In genomic region chr7:134778941-134779740, GRCh38 we compare ENCODE assay signal across 8 cellular contexts. TPM values are rescaled to one million over a fixed set of nuclear protein-coding genes. Genes with fewer than 3 reads are reported as not detected.
A peak's percentile ranks its signal among the peaks of the same experiment; 100 is the strongest.
DNase-seq lines count a peak whose midpoint lies in the region; FAIRE-seq and TF ChIP-seq lines count a peak whose summit lies in the region.

Gene CALD1 (plus strand): TSS chr7:134779634. CDS start chr7:134867734, 88,100 bp downstream.

- peak; percentile 99 for DNase-seq in bronchial epithelial cell (ENCODE audit: low read depth)
- DNase-seq in skeletal muscle cell (ENCODE audit: low read depth): peak; percentile 99
- no peak for DNase-seq in GM19238 (ENCODE audit: insufficient read length, low spot score)
- no peak for DNase-seq in D721Med (ENCODE audit: insufficient read length, low spot score)
- no peak for DNase-seq in stimulated activated CD4-positive, alpha-beta T cell treated with anti-CD3 and anti-CD28 coated beads, Interleukin-12 subunit alpha, Interleukin-12 subunit beta, amount 100 ng/mL, for 4 hours
- no peak for DNase-seq in stimulated activated CD4-positive, alpha-beta T cell treated with anti-CD3 and anti-CD28 coated beads, Interleukin-1b, Interleukin-23, amount 100 ng/mL, for 48 hours

- no peaks in the 10 kb centered on the region for H3K27me3 ChIP-seq in bronchial epithelial cell (ENCODE audit: control insufficient read depth, insufficient read depth, low read length)

- TF ChIP-seq CTCF in bronchial epithelial cell (IDR thresholded peaks at IDR 0.05; ENCODE audit: insufficient read depth, low read length, severe bottlenecking) (no peak), D721Med (IDR thresholded peaks at IDR 0.05; ENCODE audit: insufficient read depth, missing control alignments) (no peak)

- no peaks in the 10 kb centered on the region for H3K9me3 ChIP-seq in iPS-18c (ENCODE audit: control insufficient read depth, insufficient read depth, low read length)

- no peak for TF ChIP-seq RAD21 in Ishikawa (IDR thresholded peaks at IDR 0.05; ENCODE audit: low read depth)

- H3K36me3 ChIP-seq in bronchial epithelial cell (ENCODE audit: control insufficient read depth, insufficient read depth, low read length): peaks cover 3% of the 10 kb centered on the region

- peak; percentile 92 for TF ChIP-seq EP300 in Ishikawa (IDR thresholded peaks at IDR 0.05; ENCODE audit: borderline replicate concordance)

- H3K4me3 ChIP-seq in bronchial epithelial cell (ENCODE audit: low read depth, low read length): peak within 1 kb of the TSS; percentile 41
- H3K4me3 ChIP-seq in iPS-18c (ENCODE audit: insufficient read depth, low read depth, low read length): peak within 1 kb of the TSS; percentile 62
- H3K4me3 ChIP-seq in skeletal muscle cell (ENCODE audit: low read depth, low read length): peak within 1 kb of the TSS; percentile 76

- FAIRE-seq in bronchial epithelial cell (lab: Jason Lieb, UNC) (peak; percentile 96), D721Med (lab: Jason Lieb, UNC) (no peak)

TF ChIP-seq in Ishikawa, 13 proteins besides CTCF, POLR2A, EP300 and RAD21:
- TF ChIP-seq ZBTB7A (IDR thresholded peaks at IDR 0.05; ENCODE audit: low read depth) (no peak), EGR1 (IDR thresholded peaks at IDR 0.05) (no peak), TEAD4 (IDR thresholded peaks at IDR 0.05) (peak; percentile 96), CEBPB (IDR thresholded peaks at IDR 0.05) (peak; percentile 50; the same call in 1 of the 2 replicates), NFIC (IDR thresholded peaks at IDR 0.05) (peak; percentile 81), YY1 (IDR thresholded peaks at IDR 0.05; ENCODE audit: low read depth) (peak; percentile 57), CREB1 (IDR thresholded peaks at IDR 0.05; ENCODE audit: low read depth) (0 out of 2 replicates have a peak, but pooled peaks have one; percentile 28), USF1 (IDR thresholded peaks at IDR 0.05) (0 out of 2 replicates have a peak, but pooled peaks have one; percentile 8), REST (IDR thresholded peaks at IDR 0.05; ENCODE audit: low read depth) (no peak), FOXM1 (IDR thresholded peaks at IDR 0.05; ENCODE audit: borderline replicate concordance, low read depth) (peak; percentile 89), TCF12 (IDR thresholded peaks at IDR 0.05; ENCODE audit: low read depth) (peak; percentile 84), TAF1 (IDR thresholded peaks at IDR 0.05; ENCODE audit: low read depth) (peak; percentile 66), MAX (IDR thresholded peaks at IDR 0.05) (peak; percentile 82)
TF ChIP-seq in Ishikawa: peak in this region for 10.

RNA-seq across cellular contexts. Expression of gene CALD1, which starts in this region (rescaled TPM):
- total RNA-seq in bronchial epithelial cell: 71.3 and 102 TPM in 2 replicates

Comparison
In these comparisons a context has a peak if more than half of its experiments do, and no peak if none do; other contexts are left out.
1. DNase-seq: peak in bronchial epithelial cell (single experiment) and skeletal muscle cell (single experiment); none in GM19238 (single experiment), D721Med (single experiment), stimulated activated CD4-positive, alpha-beta T cell treated with anti-CD3 and anti-CD28 coated beads, Interleukin-12 subunit alpha, Interleukin-12 subunit beta, amount 100 ng/mL, for 4 hours (single experiment) and stimulated activated CD4-positive, alpha-beta T cell treated with anti-CD3 and anti-CD28 coated beads, Interleukin-1b, Interleukin-23, amount 100 ng/mL, for 48 hours (single experiment).
2. Peak in every context shown above with its lines, with median percentiles within 50 percentile points of each other: H3K4me3 ChIP-seq.